In genomic region chr13:40180776-40181175, GRCh38 we compare ENCODE assay signal across 17 cellular contexts.
A peak's percentile ranks its signal among the peaks of the same experiment; 100 is the strongest.
DNase-seq lines count a peak whose midpoint lies in the region; ATAC-seq, FAIRE-seq and TF ChIP-seq lines count a peak whose summit lies in the region.
"Had no signal": no experiment of that assay in that cellular context is flagged by ENCODE, and none has a peak within 500 bp of the region (broad histone marks: within the 10 kb centered on the region; RNA-seq: fewer than 3 reads in every experiment).

No MANE protein-coding gene starts in this region.

- H2AK5ac ChIP-seq in mesenchymal stem cell (ENCODE audit: low read length, severe bottlenecking) = no peak overlapping the region

- H3K18ac ChIP-seq in mesenchymal stem cell (ENCODE audit: low read depth in 1 of 2, low read length in 2 of 2) = no peak overlapping the region

- TF ChIP-seq RAD21 in HepG2 (CRISPR knock-in tag; IDR thresholded peaks at IDR 0.05) (no peak), K562 (CRISPR knock-in tag; conservative IDR thresholded peaks at IDR 0.05 in 1 of 2, IDR thresholded peaks at IDR 0.05 in 1 of 2) (no peak)

- TF ChIP-seq POLR2A in HepG2 (IDR thresholded peaks at IDR 0.05; ENCODE audit: insufficient read depth in 1 of 2, low read depth in 2 of 2, low read length in 2 of 2) (no peak), right lobe of liver (IDR thresholded peaks at IDR 0.05) (no peak), K562 (conservative IDR thresholded peaks at IDR 0.05) (no peak), stomach (IDR thresholded peaks at IDR 0.05) (no peak)

- H3K4ac ChIP-seq in mesenchymal stem cell (ENCODE audit: low read depth in 1 of 2, low read length in 2 of 2) = no peak overlapping the region

- no peak overlapping the region for H4K8ac ChIP-seq in mesenchymal stem cell (ENCODE audit: low read length)

- no peak overlapping the region for H3K4me3 ChIP-seq in HepG2 (replicated peaks in 1 of 3; ENCODE audit: insufficient read depth in 1 of 3, low read depth in 2 of 3, low read length in 3 of 3)
- H3K4me3 ChIP-seq in right lobe of liver = no peak overlapping the region
- no peak overlapping the region for H3K4me3 ChIP-seq in K562
- no peak overlapping the region for H3K4me3 ChIP-seq in mesenchymal stem cell (ENCODE audit: insufficient read depth in 1 of 2, low read depth in 1 of 2, low read length in 2 of 2)
- no peak overlapping the region for H3K4me3 ChIP-seq in stomach
- H3K4me3 ChIP-seq: HAP-1 had no signal

- CTCF ChIA-PET in HepG2 (lab: Yijun Ruan, JAX; ENCODE audit: low intra/inter-chr PET ratio, low total read pairs) (no interaction called here), K562 (lab: Yijun Ruan, JAX; ENCODE audit: low intra/inter-chr PET ratio) (no interaction called here)

- 100% methylated on average over 1 of the region's 1 CpG for WGBS in HepG2 (ENCODE audit: low lambda C conversion rate)
- 89% methylated on average over 1 of the region's 1 CpG for WGBS in right lobe of liver (ENCODE audit: insufficient coverage, low coverage, low lambda C conversion rate, missing lambda C conversion rate)
- WGBS in K562 (ENCODE audit: insufficient coverage, low coverage, missing lambda C conversion rate) = no CpG with 5 or more reads among the region's 1 CpG
- 100% methylated on average over 1 of the region's 1 CpG for WGBS in mesenchymal stem cell
- 88 to 100% (median 97%) methylated on average over 1 of the region's 1 CpG for WGBS in stomach, 5 donors

- peak overlapping the region; percentile 46 for H2BK120ac ChIP-seq in mesenchymal stem cell (ENCODE audit: low read depth, low read length)

- no peak overlapping the region for H3K23ac ChIP-seq in mesenchymal stem cell (ENCODE audit: low read length in 2 of 2)

- H3K36me3 ChIP-seq in HepG2 (replicated peaks in 1 of 2; ENCODE audit: control insufficient read depth in 1 of 2, insufficient read depth in 2 of 2, low read length in 2 of 2) = no peaks in the 10 kb centered on the region
- no peaks in the 10 kb centered on the region for H3K36me3 ChIP-seq in right lobe of liver
- no peaks in the 10 kb centered on the region for H3K36me3 ChIP-seq in K562 (ENCODE audit: control insufficient read depth, insufficient read depth, low read length)
- H3K36me3 ChIP-seq in mesenchymal stem cell (ENCODE audit: control insufficient read depth in 1 of 2, insufficient read depth in 2 of 2, low read depth in 1 of 2, low read length in 2 of 2) = no peaks in the 10 kb centered on the region
- H3K36me3 ChIP-seq in stomach = no peaks in the 10 kb centered on the region
- H3K36me3 ChIP-seq: HAP-1 had no signal

- POLR2A ChIA-PET in HepG2 (lab: Yijun Ruan, JAX) = no interaction called here
- POLR2A ChIA-PET in K562 (lab: Yijun Ruan, JAX) = interaction anchor here (0.6 kb wide), 1 partner anchor 14 kb away, joined by 3 read pairs; no protein-coding TSS in a partner anchor

- H3K27me3 ChIP-seq in HepG2 (ENCODE audit: control insufficient read depth in 1 of 2, insufficient read depth in 2 of 2, low read length in 2 of 2) (peaks cover 0 to 6% of the 10 kb centered on the region in 2 experiments; a peak in 1 of 5 replicates), right lobe of liver (no peaks in the 10 kb centered on the region), K562 (ENCODE audit: control insufficient read depth in 2 of 2, insufficient read depth in 2 of 2, low read length in 2 of 2) (no peaks in the 10 kb centered on the region), mesenchymal stem cell (ENCODE audit: control insufficient read depth in 1 of 2, insufficient read depth in 1 of 2, low read length in 2 of 2) (no peaks in the 10 kb centered on the region), stomach (no peaks in the 10 kb centered on the region)

- H3K9me1 ChIP-seq in K562 (ENCODE audit: control insufficient read depth, insufficient read depth, low read length) = no peaks in the 10 kb centered on the region

- no peaks in the 10 kb centered on the region for H3K9me3 ChIP-seq in HepG2 (ENCODE audit: low read length)
- no peaks in the 10 kb centered on the region for H3K9me3 ChIP-seq in right lobe of liver
- no peaks in the 10 kb centered on the region for H3K9me3 ChIP-seq in K562 (replicated peaks; ENCODE audit: control insufficient read depth, insufficient read depth, low read depth, low read length)
- no peaks in the 10 kb centered on the region for H3K9me3 ChIP-seq in mesenchymal stem cell (ENCODE audit: control insufficient read depth, low read length)
- H3K9me3 ChIP-seq in stomach = no peaks in the 10 kb centered on the region
- H3K9me3 ChIP-seq: Caco-2, HAP-1 had no signal

- no peaks in the 10 kb centered on the region for H3K79me1 ChIP-seq in mesenchymal stem cell (replicated peaks; ENCODE audit: low read length, poor library complexity, severe bottlenecking)

- TF ChIP-seq EP300 in HepG2 (IDR thresholded peaks at IDR 0.05; ENCODE audit: low read depth in 2 of 2, low read length in 2 of 2) (no peak), HepG2 (CRISPR knock-in tag; IDR thresholded peaks at IDR 0.05; ENCODE audit: borderline replicate concordance) (no peak), K562 (IDR thresholded peaks at IDR 0.05; ENCODE audit: low read length) (no peak), stomach (IDR thresholded peaks at IDR 0.05) (no peak)

- H4K91ac ChIP-seq in mesenchymal stem cell (ENCODE audit: low read length) = no peak overlapping the region

- H2BK15ac ChIP-seq in mesenchymal stem cell (ENCODE audit: low read depth, poor library complexity, severe bottlenecking) = no peak overlapping the region

- ATAC-seq in HepG2 = no peak
- ATAC-seq in right lobe of liver = no peak
- ATAC-seq in K562 = no peak
- no peak for ATAC-seq in left ventricle myocardium superior

- TF ChIP-seq CTCF in HepG2 (CRISPR knock-in tag; IDR thresholded peaks at IDR 0.05) = no peak
- TF ChIP-seq CTCF in right lobe of liver (IDR thresholded peaks at IDR 0.05) = no peak
- no peak for TF ChIP-seq CTCF in K562 (IDR thresholded peaks at IDR 0.05 in 2 of 3, conservative IDR thresholded peaks at IDR 0.05 in 1 of 3; ENCODE audit: insufficient read depth in 2 of 3, low read depth in 1 of 3, low read length in 3 of 3)
- no peak for TF ChIP-seq CTCF in stomach (IDR thresholded peaks at IDR 0.05)

- H4K20me1 ChIP-seq in HepG2 (ENCODE audit: insufficient read depth, low read length) (no peaks in the 10 kb centered on the region), K562 (replicated peaks; ENCODE audit: control insufficient read depth, insufficient read depth, low read length) (no peaks in the 10 kb centered on the region)

- no peak overlapping the region for H3K27ac ChIP-seq in HepG2 (ENCODE audit: extremely low read length, insufficient read depth, low read length)
- no peak overlapping the region for H3K27ac ChIP-seq in right lobe of liver
- H3K27ac ChIP-seq in K562 (ENCODE audit: extremely low read depth, low read depth, low read length) = no peak overlapping the region
- no peak overlapping the region for H3K27ac ChIP-seq in mesenchymal stem cell (ENCODE audit: low read length, poor library complexity, severe bottlenecking)
- peak overlapping the region in 3 of 5 donors; percentile 13 to 39 (median 38) for H3K27ac ChIP-seq in stomach
- H3K27ac ChIP-seq: C4-2B had no signal

- FAIRE-seq in HepG2 (lab: Jason Lieb, UNC) (no peak), K562 (lab: Jason Lieb, UNC) (no peak)
- FAIRE-seq: D721Med, G401.6, GM12891, GM19239 had no signal

- no peak overlapping the region for H2BK12ac ChIP-seq in mesenchymal stem cell (ENCODE audit: low read length in 2 of 2)

- intact Hi-C loops in HepG2 (cut with micrococcal nuclease; ENCODE audit: unreplicated experiment) = no loop called here
- intact Hi-C loops in right lobe of liver (cut with DNase I) = no loop called here
- intact Hi-C loops in K562 (cut with micrococcal nuclease) = no loop called here
- intact Hi-C loops in stomach (cut with DNase I; ENCODE audit: low total_unique reads) = no loop called here
- intact Hi-C loops in left ventricle myocardium superior (cut with micrococcal nuclease) = no loop called here

- no TSS peak for BruUV-seq in HepG2 (replicated peaks; lab: Mats Ljungman, UMichigan)
- BruUV-seq in K562 (replicated peaks; lab: Mats Ljungman, UMichigan) = no TSS peak

- H2BK5ac ChIP-seq in mesenchymal stem cell (ENCODE audit: low read depth, low read length, poor library complexity, severe bottlenecking) = no peak overlapping the region

- H3K4me2 ChIP-seq in HepG2 (ENCODE audit: low read depth, low read length) (no peak overlapping the region), K562 (ENCODE audit: insufficient read depth, low read length) (no peak overlapping the region), mesenchymal stem cell (ENCODE audit: low read length, poor library complexity, severe bottlenecking) (no peak overlapping the region)

- no peak overlapping the region for H2AFZ ChIP-seq in HepG2 (ENCODE audit: low read length)
- H2AFZ ChIP-seq in K562 (ENCODE audit: low read depth, low read length) = no peak overlapping the region
- no peak overlapping the region for H2AFZ ChIP-seq in mesenchymal stem cell (ENCODE audit: low read depth, low read length)

- no peak overlapping the region for H3K14ac ChIP-seq in mesenchymal stem cell (ENCODE audit: low read length in 2 of 2)

- H3K79me2 ChIP-seq in HepG2 (ENCODE audit: insufficient read depth, low read length) (no peaks in the 10 kb centered on the region), K562 (ENCODE audit: control insufficient read depth, insufficient read depth, low read length) (no peaks in the 10 kb centered on the region)

- in situ Hi-C loops in HepG2 (cut with HindIII; ENCODE audit: extremely low pct_ligation_motif_present, low pct_unique_long_range_greater_than_20kb) (no loop called here), K562 (cut with MboI) (no loop called here)

- H3K4me1 ChIP-seq in HepG2 (ENCODE audit: insufficient read depth, low read length) = peaks cover 8% of the 10 kb centered on the region
- peaks cover 0 to 13% (median 0%) of the 10 kb centered on the region in 4 donors for H3K4me1 ChIP-seq in right lobe of liver
- no peaks in the 10 kb centered on the region for H3K4me1 ChIP-seq in K562 (replicated peaks in 1 of 2; ENCODE audit: control insufficient read depth in 2 of 2, insufficient read depth in 2 of 2, low read length in 2 of 2)
- H3K4me1 ChIP-seq in mesenchymal stem cell (ENCODE audit: control insufficient read depth, insufficient read depth, low read depth, low read length) = peaks cover 5% of the 10 kb centered on the region
- peaks cover 0 to 3% (median 2%) of the 10 kb centered on the region in 4 donors for H3K4me1 ChIP-seq in stomach
- H3K4me1 ChIP-seq: HAP-1 had no signal

- H3K9ac ChIP-seq in HepG2 (ENCODE audit: insufficient read depth, low read depth, low read length) (no peak overlapping the region), K562 (ENCODE audit: insufficient read depth in 1 of 2, low read depth in 2 of 2, low read length in 2 of 2) (no peak overlapping the region), mesenchymal stem cell (ENCODE audit: low read length) (no peak overlapping the region)

- DNase-seq in HepG2 (ENCODE audit: low spot score) (no peak), right lobe of liver (no peak), K562 (ENCODE audit: extremely low read depth in 1 of 4, low spot score in 3 of 4) (no peak), mesenchymal stem cell (no peak), stomach (no peak), left ventricle myocardium superior (no peak), hippocampal formation (lab: John Stamatoyannopoulos, UW) (no peak), LoVo (ENCODE audit: low spot score) (no peak)
- DNase-seq: AML-193; CD4-positive, alpha-beta T cell had no signal

TF ChIP-seq in HepG2, 621 proteins besides CTCF, POLR2A, EP300 and RAD21 (continues in another document):
- TF ChIP-seq JUN (CRISPR knock-in tag; IDR thresholded peaks at IDR 0.05) = no peak

Comparison
In these comparisons a context has a peak if more than half of its experiments do, and no peak if none do; other contexts are left out.
1. H3K27ac ChIP-seq: peak in stomach (3 of 5); none in HepG2 (single experiment), right lobe of liver (0 of 3), K562 (single experiment) and mesenchymal stem cell (single experiment).
2. Of the 241 proteins assayed by ChIP-seq in both HepG2 and K562: peak only in HepG2: none; only in K562: MAFG; in both: MAFF and MAFK; in neither: 238.